ENCODE assay signal across 8 cellular contexts in the genomic region with DNA sequence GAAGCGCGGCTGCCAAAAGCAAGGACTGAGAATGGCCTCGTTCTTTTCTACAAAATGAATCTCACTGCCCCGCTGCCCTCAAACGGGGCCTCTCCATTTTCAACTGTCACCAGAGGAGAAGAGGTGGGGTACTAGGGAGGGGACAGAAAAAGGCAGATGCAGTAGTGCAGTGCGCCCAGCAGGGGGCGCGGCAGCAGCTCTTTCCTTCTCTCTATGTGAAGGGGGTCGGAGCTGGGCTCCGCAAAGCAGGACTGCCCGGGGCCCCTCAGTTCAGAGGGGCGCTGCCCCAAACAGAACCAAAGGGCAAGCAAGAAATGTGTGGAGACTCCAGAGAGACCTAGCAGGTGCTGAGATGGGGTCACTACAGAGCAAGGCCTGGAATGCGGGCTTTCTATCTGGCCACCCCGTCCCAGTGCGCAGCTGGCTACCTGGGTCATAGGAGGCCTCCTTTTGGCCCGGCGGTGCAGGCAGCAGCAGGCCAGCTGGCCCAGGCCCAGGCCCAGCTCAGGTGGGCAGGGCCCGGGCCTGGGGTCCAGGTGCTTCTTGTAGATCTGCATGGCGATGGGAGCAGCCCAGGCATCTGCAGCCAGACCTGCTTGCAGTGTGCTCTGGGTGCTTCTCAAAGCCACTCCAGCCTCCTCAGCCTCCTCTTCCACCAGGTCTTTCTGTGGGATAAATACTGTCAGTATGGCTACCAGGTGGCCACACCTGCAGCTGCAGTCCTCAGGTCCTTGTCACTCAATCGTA. TPM values are rescaled to one million over a fixed set of nuclear protein-coding genes. Genes with fewer than 3 reads are reported as not detected.
DNase-seq lines count a peak whose midpoint lies in the region; ATAC-seq and TF ChIP-seq lines count a peak whose summit lies in the region.

No MANE protein-coding gene starts in this region.

- H3K4me3 Mint-ChIP-seq in activated CD4-positive, alpha-beta T cell treated with anti-CD3 and anti-CD28 coated beads, Interleukin-2, amount 10 ng/mL, durations not matched to agents 24 days and 14 days, result no peak overlapping the region
- H3K4me3 Mint-ChIP-seq in endodermal cell, result no peak overlapping the region
- H3K4me3 Mint-ChIP-seq in naive thymus-derived CD8-positive, alpha-beta T cell, result peak overlapping the region in 1 of 10 donors; percentile 45

- intact Hi-C loops in activated CD4-positive, alpha-beta T cell treated with anti-CD3 and anti-CD28 coated beads, Interleukin-2, amount 10 ng/mL, durations not matched to agents 24 days and 14 days (cut with micrococcal nuclease), result loop anchor here (5.0 kb wide), 1 partner anchor 39 kb away; no protein-coding TSS in a partner anchor

- H3K36me3 Mint-ChIP-seq in activated CD4-positive, alpha-beta T cell treated with anti-CD3 and anti-CD28 coated beads, Interleukin-2, amount 10 ng/mL, durations not matched to agents 24 days and 14 days (ENCODE audit: low read depth), result peaks cover 22% of the 10 kb centered on the region
- H3K36me3 Mint-ChIP-seq in endodermal cell (ENCODE audit: low read depth), result peaks cover 27% of the 10 kb centered on the region
- peaks cover 0 to 27% (median 0%) of the 10 kb centered on the region in 3 donors for H3K36me3 Mint-ChIP-seq in naive thymus-derived CD8-positive, alpha-beta T cell

- WGBS in endodermal cell (ENCODE audit: insufficient coverage in 1 of 2, insufficient read length in 1 of 2), 2 experiments, result 64 to 81% methylated on average over 6 to 20 of the region's 20 CpGs

- H3K4me1 Mint-ChIP-seq in activated CD4-positive, alpha-beta T cell treated with anti-CD3 and anti-CD28 coated beads, Interleukin-2, amount 10 ng/mL, durations not matched to agents 24 days and 14 days, result peaks cover 4% of the 10 kb centered on the region
- H3K4me1 Mint-ChIP-seq in endodermal cell, result peaks cover 1% of the 10 kb centered on the region
- peaks cover 8 to 29% (median 23%) of the 10 kb centered on the region in 4 donors for H3K4me1 Mint-ChIP-seq in naive thymus-derived CD8-positive, alpha-beta T cell

- no peaks in the 10 kb centered on the region for H3K36me3 ChIP-seq in endodermal cell (ENCODE audit: control insufficient read depth, insufficient read depth, low read length)

- H3K4me1 ChIP-seq in endodermal cell (ENCODE audit: control insufficient read depth, insufficient read depth, low read length), result no peaks in the 10 kb centered on the region

- no peak overlapping the region for H3K4me3 ChIP-seq in endodermal cell (ENCODE audit: low read length)

- no peaks in the 10 kb centered on the region for H3K9me3 Mint-ChIP-seq in activated CD4-positive, alpha-beta T cell treated with anti-CD3 and anti-CD28 coated beads, Interleukin-2, amount 10 ng/mL, durations not matched to agents 24 days and 14 days
- H3K9me3 Mint-ChIP-seq in endodermal cell, result peaks cover 67% of the 10 kb centered on the region
- no peaks in the 10 kb centered on the region for H3K9me3 Mint-ChIP-seq in naive thymus-derived CD8-positive, alpha-beta T cell

- peak; percentile 86 for TF ChIP-seq CTCF in endodermal cell (conservative IDR thresholded peaks at IDR 0.05)

- no peak overlapping the region for H3K27ac ChIP-seq in endodermal cell (ENCODE audit: low read depth, low read length)

- DNase-seq in NCI-H1417 (lab: John Stamatoyannopoulos, UW) (peak; percentile 11 to 46 (median 41)), NCI-H1417 treated with DMSO at 0.1 percent for 48 hours (lab: John Stamatoyannopoulos, UW) (no peak), Kasumi-1 (lab: John Stamatoyannopoulos, UW) (peak; percentile 24 to 47), endodermal cell (peak; percentile 76)
- DNase-seq in activated CD4-positive, alpha-beta T cell treated with anti-CD3 and anti-CD28 coated beads, Interleukin-2, amount 10 ng/mL, durations not matched to agents 24 days and 14 days, result peak; percentile 83
- DNase-seq in naive thymus-derived CD8-positive, alpha-beta T cell, result peak; percentile 31 to 73 (median 49)

- no peaks in the 10 kb centered on the region for H3K27me3 ChIP-seq in endodermal cell (ENCODE audit: control insufficient read depth, insufficient read depth, low read length, poor library complexity, severe bottlenecking)

- H3K9ac ChIP-seq in endodermal cell (ENCODE audit: extremely low read depth, low read length, poor library complexity, severe bottlenecking), result no peak overlapping the region

- POLR2A ChIA-PET in naive thymus-derived CD8-positive, alpha-beta T cell (lab: Charles Lee), result interaction anchor here (1.1 to 3.0 kb wide), 5 partner anchors 11 to 81 kb away, joined by 3 to 11 read pairs (median 7); a partner anchor contains a TSS

- H3K27ac Mint-ChIP-seq in activated CD4-positive, alpha-beta T cell treated with anti-CD3 and anti-CD28 coated beads, Interleukin-2, amount 10 ng/mL, durations not matched to agents 24 days and 14 days, result peak overlapping the region; percentile 53
- no peak overlapping the region for H3K27ac Mint-ChIP-seq in endodermal cell
- peak overlapping the region in 8 of 10 donors; percentile 17 to 80 (median 64) for H3K27ac Mint-ChIP-seq in naive thymus-derived CD8-positive, alpha-beta T cell

- H3K9me3 ChIP-seq in endodermal cell (ENCODE audit: control insufficient read depth, low read length), result no peaks in the 10 kb centered on the region

- ATAC-seq in naive thymus-derived CD8-positive, alpha-beta T cell, result peak; percentile 77 to 84
- ATAC-seq in GM21619 (IDR thresholded peaks at IDR 0.05; ENCODE audit: unreplicated experiment) (no peak), HG02623 (IDR thresholded peaks at IDR 0.05; ENCODE audit: unreplicated experiment) (no peak)

- no peaks in the 10 kb centered on the region for H3K27me3 Mint-ChIP-seq in activated CD4-positive, alpha-beta T cell treated with anti-CD3 and anti-CD28 coated beads, Interleukin-2, amount 10 ng/mL, durations not matched to agents 24 days and 14 days
- no peaks in the 10 kb centered on the region for H3K27me3 Mint-ChIP-seq in endodermal cell (ENCODE audit: insufficient read depth)
- H3K27me3 Mint-ChIP-seq in naive thymus-derived CD8-positive, alpha-beta T cell, result no peaks in the 10 kb centered on the region

RNA-seq across cellular contexts. Expression of a gene that starts 5.9 kb away (rescaled TPM):
- total RNA-seq in activated CD4-positive, alpha-beta T cell treated with anti-CD3 and anti-CD28 coated beads, Interleukin-2, amount 10 ng/mL, durations not matched to agents 24 days and 14 days, result 177 and 192 TPM in 2 replicates
- 10 to 100 TPM; 61.1 to 73.9 TPM for total RNA-seq in endodermal cell
- 41.3 TPM for polyA plus RNA-seq in endodermal cell (2013, experiment 1 of 2)
- polyA plus RNA-seq in endodermal cell (2013, experiment 2 of 2), result 36.5 TPM
- 10 to 100 TPM; 68.8 to 76.6 TPM for total RNA-seq in naive thymus-derived CD8-positive, alpha-beta T cell
- 10 to 100 TPM; 23.9 to 44.7 (median 27.8) TPM for polyA plus RNA-seq in naive thymus-derived CD8-positive, alpha-beta T cell

RNA-seq across cellular contexts. Expression of a gene that starts 41.2 kb away (rescaled TPM):
- total RNA-seq in activated CD4-positive, alpha-beta T cell treated with anti-CD3 and anti-CD28 coated beads, Interleukin-2, amount 10 ng/mL, durations not matched to agents 24 days and 14 days, result 2.4 and 3.8 TPM in 2 replicates
- 1 to 10 TPM; 4.8 to 8.1 TPM for total RNA-seq in endodermal cell
- 4.8 TPM for polyA plus RNA-seq in endodermal cell (2013, experiment 1 of 2)
- polyA plus RNA-seq in endodermal cell (2013, experiment 2 of 2), result 5.3 TPM
- total RNA-seq in naive thymus-derived CD8-positive, alpha-beta T cell, result 10 to 100 TPM in 1 of 2 experiments, 1 to 10 TPM in 1; 9.3 to 11.2 TPM
- polyA plus RNA-seq in naive thymus-derived CD8-positive, alpha-beta T cell, result 10 to 100 TPM in 1 of 3 donors, 1 to 10 TPM in 2; 3.1 to 13.6 (median 8.9) TPM

RNA-seq across cellular contexts. Expression of a gene that starts 42.2 kb away (rescaled TPM):
- 107 and 109 TPM in 2 replicates for total RNA-seq in activated CD4-positive, alpha-beta T cell treated with anti-CD3 and anti-CD28 coated beads, Interleukin-2, amount 10 ng/mL, durations not matched to agents 24 days and 14 days
- total RNA-seq in endodermal cell, result 100 to 1,000 TPM in 1 of 2 donors, 10 to 100 TPM in 1; 93.4 to 112 TPM
- polyA plus RNA-seq in endodermal cell (2013, experiment 1 of 2), result 60.4 TPM
- 63.4 TPM for polyA plus RNA-seq in endodermal cell (2013, experiment 2 of 2)
- total RNA-seq in naive thymus-derived CD8-positive, alpha-beta T cell, result 10 to 100 TPM; 62.4 to 64.9 TPM
- polyA plus RNA-seq in naive thymus-derived CD8-positive, alpha-beta T cell, result 10 to 100 TPM in 1 of 3 donors, 1 to 10 TPM in 2; 3.3 to 11.9 (median 7.9) TPM

Comparison
In these comparisons a context has a peak if more than half of its experiments do, and no peak if none do; other contexts are left out.
1. ATAC-seq: peak in naive thymus-derived CD8-positive, alpha-beta T cell (2 of 2); none in GM21619 (single experiment) and HG02623 (single experiment).